8 cellular contexts compared by ENCODE assay signal in genomic region chr6:147201885-147202515, GRCh38. TPM values are rescaled to one million over a fixed set of nuclear protein-coding genes. Genes with fewer than 3 reads are reported as not detected.
DNase-seq lines count a peak whose midpoint lies in the region; ATAC-seq and TF ChIP-seq lines count a peak whose summit lies in the region.

No MANE protein-coding gene starts in this region.

- H3K27ac Mint-ChIP-seq in brain = peak overlapping the region; percentile 19 to 99 (median 85)

- H3K27ac ChIP-seq in substantia nigra (ENCODE audit: low read depth, low read length, poor library complexity, severe bottlenecking) = peak overlapping the region; percentile 70

- TF ChIP-seq CTCF in brain (conservative IDR thresholded peaks at IDR 0.05) = no peak

- ATAC-seq in HG02798 (IDR thresholded peaks at IDR 0.05; ENCODE audit: poor library complexity, unreplicated experiment) = peak; percentile 21
- no peak for ATAC-seq in HG03439 (IDR thresholded peaks at IDR 0.05; ENCODE audit: unreplicated experiment)

- no peaks in the 10 kb centered on the region for H3K9me3 Mint-ChIP-seq in brain

- DNase-seq in G401 (ENCODE audit: low spot score) (peak; percentile 43), NOMO-1 treated with dmso at 0.1 percent for 144 hours (lab: John Stamatoyannopoulos, UW; ENCODE audit: unreplicated experiment) (peak; percentile 67), kidney glomerular epithelial cell (lab: John Stamatoyannopoulos, UW) (peak; percentile 60), substantia nigra (lab: John Stamatoyannopoulos, UW) (peak in 12 of 49 donors; percentile 4 to 53 (median 16)), midbrain (lab: John Stamatoyannopoulos, UW) (no peak)

- H3K27me3 Mint-ChIP-seq in brain = peaks cover 14% of the 10 kb centered on the region

- no peaks in the 10 kb centered on the region for H3K36me3 Mint-ChIP-seq in brain

- peak overlapping the region; percentile 96 to 99 (median 98) for H3K4me3 Mint-ChIP-seq in brain

- in situ Hi-C loops in G401 (cut with HindIII; ENCODE audit: low sequenced_read_pairs) = loop anchor here (25.0 kb wide), 1 partner anchor 290 kb away; no protein-coding TSS in a partner anchor

- H3K4me1 Mint-ChIP-seq in brain = peaks cover 23% of the 10 kb centered on the region

RNA-seq across cellular contexts. Expression of gene STXBP5, which starts 2.2 kb away (rescaled TPM):
- 9.6 and 14.1 TPM in 2 replicates for total RNA-seq in G401 (2014; rRNA removed; shearing (Covaris generic))
- 4.6 TPM for polyA plus RNA-seq in brain (ENCODE audit: insufficient read depth, low read depth, low replicate concordance)
